15 cellular contexts compared by ENCODE assay signal in genomic region chr9:17742065-17742464, GRCh38.
DNase-seq lines count a peak whose midpoint lies in the region.
"Had no signal": no experiment of that assay in that cellular context is flagged by ENCODE, and none has a peak within 500 bp of the region (broad histone marks: within the 10 kb centered on the region; RNA-seq: fewer than 3 reads in every experiment).

No MANE protein-coding gene starts in this region.

- DNase-seq in Daoy (ENCODE audit: low read depth) (peak; percentile 33), HT1080 (ENCODE audit: low read depth) (peak; percentile 35), astrocyte of the hippocampus (ENCODE audit: low read depth, low spot score) (peak; percentile 11), mesendoderm (peak; percentile 86), substantia nigra (lab: John Stamatoyannopoulos, UW) (no peak), SKM-1 (lab: John Stamatoyannopoulos, UW; ENCODE audit: unreplicated experiment) (no peak)
- no peak for DNase-seq in activated naive CD4-positive, alpha-beta T cell treated with Interleukin-2 at 50 U/mL for 16 hours
- DNase-seq: activated B cell treated with CpG ODN at 0.5 μM for 24 hours, activated T-cell treated with anti-CD3 and anti-CD28 coated beads for 4 hours, Caco-2, Kasumi-1, NCI-H345, small intestine had no signal

- no peak overlapping the region for H2BK5ac ChIP-seq in mesendoderm (ENCODE audit: low read length)

- no peak overlapping the region for H4K5ac ChIP-seq in mesendoderm (ENCODE audit: low read length)

- H4K8ac ChIP-seq in mesendoderm (ENCODE audit: low read depth, low read length) = no peak overlapping the region

- no peaks in the 10 kb centered on the region for H3K79me2 ChIP-seq in mesendoderm (ENCODE audit: control insufficient read depth, insufficient read depth, low read length)

- no peak overlapping the region for H2BK15ac ChIP-seq in mesendoderm (replicated peaks; ENCODE audit: low read depth)

- H3K9ac ChIP-seq in mesendoderm (ENCODE audit: low read length) = no peak overlapping the region

- H3K23ac ChIP-seq in mesendoderm (ENCODE audit: low read length) = no peak overlapping the region

- no peaks in the 10 kb centered on the region for H3K27me3 ChIP-seq in mesendoderm (ENCODE audit: insufficient read depth, low read length, poor library complexity)

- no CpG with 5 or more reads among the region's 3 CpGs for WGBS in mesendoderm (ENCODE audit: extremely low coverage, insufficient coverage, low lambda C conversion rate)

- H3K4me1 ChIP-seq in mesendoderm (ENCODE audit: control insufficient read depth, low read depth, low read length) = no peaks in the 10 kb centered on the region
- H3K4me1 ChIP-seq: Caco-2, HAP-1 had no signal

- H3K4ac ChIP-seq in mesendoderm (ENCODE audit: low read depth, low read length) = no peak overlapping the region

- no peak overlapping the region for H3K27ac ChIP-seq in mesendoderm (ENCODE audit: low read depth, low read length)
- H3K27ac ChIP-seq in substantia nigra (ENCODE audit: low read depth, low read length, poor library complexity, severe bottlenecking) = no peak overlapping the region
- H3K27ac ChIP-seq: coronary artery had no signal

- no peak overlapping the region for H3K4me2 ChIP-seq in mesendoderm (ENCODE audit: low read length)

- H3K56ac ChIP-seq in mesendoderm (ENCODE audit: low read length) = no peak overlapping the region

- H2BK120ac ChIP-seq in mesendoderm (ENCODE audit: low read depth, low read length) = no peak overlapping the region

- H3K79me1 ChIP-seq in mesendoderm (ENCODE audit: low read length) = no peaks in the 10 kb centered on the region

- H2AK5ac ChIP-seq in mesendoderm (ENCODE audit: low read length) = no peak overlapping the region

- H3K36me3 ChIP-seq in mesendoderm (ENCODE audit: control insufficient read depth, insufficient read depth, low read length) = no peaks in the 10 kb centered on the region
- H3K36me3 ChIP-seq: HAP-1 had no signal

- H3K18ac ChIP-seq in mesendoderm (ENCODE audit: low read length) = no peak overlapping the region

- H3K4me3 ChIP-seq in mesendoderm (ENCODE audit: low read length) = no peak overlapping the region
- H3K4me3 ChIP-seq: coronary artery, HAP-1 had no signal

Comparison
In these comparisons a context has a peak if more than half of its experiments do, and no peak if none do; other contexts are left out.
1. DNase-seq: peak in Daoy (single experiment), HT1080 (single experiment), astrocyte of the hippocampus (single experiment) and mesendoderm (single experiment); none in activated naive CD4-positive, alpha-beta T cell treated with Interleukin-2 at 50 U/mL for 16 hours (single experiment), substantia nigra (0 of 49) and SKM-1 (single experiment).